Comparison of ENCODE assay signal across 6 cellular contexts in genomic region chr1:202706851-202707250, GRCh38. TPM values are rescaled to one million over a fixed set of nuclear protein-coding genes. Genes with fewer than 3 reads are reported as not detected.
"Had no signal": no experiment of that assay in that cellular context is flagged by ENCODE, and none has a peak within 500 bp of the region (broad histone marks: within the 10 kb centered on the region; RNA-seq: fewer than 3 reads in every experiment).

No MANE protein-coding gene starts in this region.

- H3K4me3 ChIP-seq: GM23248, HAP-1, K562 had no signal

- DNase-seq: GM23248, IMR-90, KG1 had no signal

- H3K4me1 ChIP-seq: HAP-1 had no signal

- H3K36me3 ChIP-seq: HAP-1 had no signal

- H2AFZ ChIP-seq: GM23248 had no signal

- ATAC-seq: HCT116, K562 had no signal

- H3K9me3 ChIP-seq: HAP-1 had no signal

- H3K27ac ChIP-seq: GM23248 had no signal

RNA-seq across cellular contexts. Expression of gene SYT2, which starts 3.4 kb away (rescaled TPM):
- total RNA-seq: GM23248, K562 had no signal
